In the genomic region with DNA sequence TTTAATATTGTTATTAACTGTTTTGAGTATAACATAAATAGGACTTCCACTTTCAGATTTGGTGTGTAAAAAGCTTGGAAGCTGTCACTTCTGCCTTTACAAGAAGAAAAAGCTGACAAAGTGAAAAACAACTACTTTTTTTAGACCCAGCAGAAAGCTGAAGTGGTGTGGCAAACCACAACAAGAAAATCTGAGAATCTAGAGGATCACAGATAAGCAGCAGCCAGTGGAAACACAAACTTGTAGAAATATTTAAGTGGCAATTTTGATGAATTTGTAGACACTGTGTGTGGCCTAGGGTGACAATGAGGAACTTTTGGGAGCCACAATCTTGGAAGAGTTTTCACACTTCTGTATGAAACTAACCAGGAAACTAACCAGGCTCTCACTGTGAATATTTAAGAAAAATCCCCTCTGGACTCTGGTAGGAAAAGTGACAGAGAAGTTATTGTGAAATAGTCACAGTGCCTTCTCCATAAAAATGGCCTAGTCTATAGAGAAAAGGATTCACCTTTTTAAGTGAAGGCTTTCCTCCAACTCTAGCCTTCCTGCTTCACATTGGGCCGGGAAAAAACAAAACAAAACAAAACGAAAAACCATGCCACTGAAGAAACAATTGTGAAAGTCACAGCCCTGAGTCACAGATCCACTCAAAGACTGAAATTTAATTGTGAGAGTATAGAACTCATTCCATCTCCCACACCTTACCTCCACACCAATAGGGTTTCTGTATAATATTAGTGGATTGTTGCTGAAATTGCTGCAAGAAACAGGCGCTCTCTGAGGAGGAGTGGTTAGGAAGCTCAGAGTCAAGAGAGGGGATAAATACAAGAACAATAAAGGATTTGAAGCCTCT, we compare ENCODE assay signal across 9 cellular contexts.
A peak's percentile ranks its signal among the peaks of the same experiment; 100 is the strongest.
DNase-seq lines count a peak whose midpoint lies in the region; ATAC-seq and TF ChIP-seq lines count a peak whose summit lies in the region.
"Had no signal": no experiment of that assay in that cellular context is flagged by ENCODE, and none has a peak within 500 bp of the region (broad histone marks: within the 10 kb centered on the region; RNA-seq: fewer than 3 reads in every experiment).

No MANE protein-coding gene starts in this region.

- CTCF ChIA-PET in HEK293T (lab: Yijun Ruan, JAX): no interaction called here

- TF ChIP-seq POLR2A in erythroblast (IDR thresholded peaks at IDR 0.05; ENCODE audit: low read length): no peak

- no peak for DNase-seq in activated naive CD8-positive, alpha-beta T cell treated with anti-CD3 and anti-CD28 coated beads, Interleukin-2, amount 50 U/mL, for 24 hours
- DNase-seq in erythroblast (lab: John Stamatoyannopoulos, UW) (no peak), HEK293T (ENCODE audit: extremely low spot score) (no peak), NCI-H510A treated with DMSO at 0.1 percent for 48 hours (lab: John Stamatoyannopoulos, UW) (no peak), NCI-H2029 treated with DMSO at 0.1 percent for 48 hours (lab: John Stamatoyannopoulos, UW) (no peak)
- DNase-seq: activated naive CD4-positive, alpha-beta T cell treated with anti-CD3 and anti-CD28 coated beads for 36 hours had no signal

- peak overlapping the region; percentile 43; the same call in 1 of the 2 replicates for H3K4me3 ChIP-seq in GM08714 (ENCODE audit: low read length)

- H3K4me1 Mint-ChIP-seq in activated naive CD8-positive, alpha-beta T cell treated with anti-CD3 and anti-CD28 coated beads, Interleukin-2, amount 50 U/mL, for 24 hours: peaks cover 29% of the 10 kb centered on the region

- H3K4me3 Mint-ChIP-seq in activated naive CD8-positive, alpha-beta T cell treated with anti-CD3 and anti-CD28 coated beads, Interleukin-2, amount 50 U/mL, for 24 hours: no peak overlapping the region
- H3K4me3 Mint-ChIP-seq: activated naive CD4-positive, alpha-beta T cell treated with anti-CD3 and anti-CD28 coated beads for 36 hours had no signal

- peaks cover 4% of the 10 kb centered on the region for H3K9me3 Mint-ChIP-seq in activated naive CD8-positive, alpha-beta T cell treated with anti-CD3 and anti-CD28 coated beads, Interleukin-2, amount 50 U/mL, for 24 hours
- H3K9me3 Mint-ChIP-seq: activated naive CD4-positive, alpha-beta T cell treated with anti-CD3 and anti-CD28 coated beads for 36 hours had no signal

- H3K27me3 Mint-ChIP-seq in activated naive CD8-positive, alpha-beta T cell treated with anti-CD3 and anti-CD28 coated beads, Interleukin-2, amount 50 U/mL, for 24 hours: peaks cover 16% of the 10 kb centered on the region

- ATAC-seq in GM19438 (IDR thresholded peaks at IDR 0.05; ENCODE audit: low read depth, unreplicated experiment) (peak; percentile 71), HG03139 (IDR thresholded peaks at IDR 0.05; ENCODE audit: unreplicated experiment) (peak; percentile 63)
- peak; percentile 61 for ATAC-seq in activated naive CD8-positive, alpha-beta T cell treated with anti-CD3 and anti-CD28 coated beads, Interleukin-2, amount 50 U/mL, for 24 hours

- H3K27ac Mint-ChIP-seq in activated naive CD8-positive, alpha-beta T cell treated with anti-CD3 and anti-CD28 coated beads, Interleukin-2, amount 50 U/mL, for 24 hours: peak overlapping the region; percentile 15
- H3K27ac Mint-ChIP-seq: activated naive CD4-positive, alpha-beta T cell treated with anti-CD3 and anti-CD28 coated beads for 36 hours had no signal

- POLR2A ChIA-PET in HEK293T (lab: Yijun Ruan, JAX): no interaction called here

- H3K36me3 Mint-ChIP-seq in activated naive CD8-positive, alpha-beta T cell treated with anti-CD3 and anti-CD28 coated beads, Interleukin-2, amount 50 U/mL, for 24 hours (ENCODE audit: low read depth): peaks cover 1% of the 10 kb centered on the region

TF ChIP-seq in HEK293T, 16 proteins besides CTCF, POLR2A, EP300 and RAD21:
- TF ChIP-seq CTBP1 (IDR thresholded peaks at IDR 0.05; ENCODE audit: borderline replicate concordance): no peak
- no peak for TF ChIP-seq FOXA1 (IDR thresholded peaks at IDR 0.05)
- TF ChIP-seq L3MBTL2 (conservative IDR thresholded peaks at IDR 0.05): no peak
- no peak for TF ChIP-seq SP1 (IDR thresholded peaks at IDR 0.05)
- TF ChIP-seq PKNOX1 (IDR thresholded peaks at IDR 0.05): no peak
- TF ChIP-seq LEF1 (IDR thresholded peaks at IDR 0.05; ENCODE audit: borderline replicate concordance): no peak
- TF ChIP-seq SUZ12 (IDR thresholded peaks at IDR 0.05): no peak
- TF ChIP-seq ZNF384 (IDR thresholded peaks at IDR 0.05): no peak
- TF ChIP-seq BHLHE40 (IDR thresholded peaks at IDR 0.05; ENCODE audit: borderline replicate concordance): no peak
- TF ChIP-seq ARNT (IDR thresholded peaks at IDR 0.05): no peak
- no peak for TF ChIP-seq NFRKB (IDR thresholded peaks at IDR 0.05)
- TF ChIP-seq HDGF (IDR thresholded peaks at IDR 0.05; ENCODE audit: borderline replicate concordance): no peak
